In the genomic region with DNA sequence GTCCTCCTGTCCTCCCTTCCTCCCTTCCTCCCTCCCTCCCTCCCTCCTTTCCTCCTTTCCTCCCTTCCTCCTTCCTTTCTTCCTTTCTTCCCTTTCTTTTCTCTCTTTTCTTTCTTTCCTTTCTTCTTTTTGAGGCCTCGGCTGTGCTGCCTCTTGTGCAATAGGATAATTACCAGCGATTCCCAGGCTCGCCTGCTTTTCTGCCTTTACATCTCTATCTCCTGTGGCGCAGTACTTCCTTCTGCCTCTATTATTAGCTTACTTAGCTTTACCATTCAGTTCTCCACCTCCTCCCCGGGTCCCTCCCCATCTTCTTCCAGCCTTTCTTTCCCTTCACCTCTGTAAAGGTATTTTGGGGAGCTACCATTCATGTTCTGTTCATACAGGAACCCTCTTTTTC, we compare ENCODE assay signal across 16 cellular contexts. TPM values are rescaled to one million over a fixed set of nuclear protein-coding genes. Genes with fewer than 3 reads are reported as not detected.
DNase-seq lines count a peak whose midpoint lies in the region; ATAC-seq and TF ChIP-seq lines count a peak whose summit lies in the region.
"Had no signal": no experiment of that assay in that cellular context is flagged by ENCODE, and none has a peak within 500 bp of the region (broad histone marks: within the 10 kb centered on the region; RNA-seq: fewer than 3 reads in every experiment).

No MANE protein-coding gene starts in this region.

- ATAC-seq in T-helper 17 cell: no peak
- no peak for ATAC-seq in upper lobe of left lung (ENCODE audit: low FRiP score in 2 of 2)
- ATAC-seq: Panc1, Right ventricle myocardium inferior had no signal

- H3K4me3 ChIP-seq in upper lobe of left lung: no peak overlapping the region
- H3K4me3 ChIP-seq: BLaER1 had no signal

- TF ChIP-seq POLR2A in upper lobe of left lung (IDR thresholded peaks at IDR 0.05): no peak

- H3K27ac Mint-ChIP-seq in CD14-positive monocyte (peak overlapping the region; percentile 72 to 83 (median 77)), T-helper 17 cell (peak overlapping the region; percentile 67), endothelial cell (ENCODE audit: unreplicated experiment) (no peak overlapping the region)

- DNase-seq in CD14-positive monocyte (ENCODE audit: low spot score) (no peak), KBM-7 (peak; percentile 59), T-helper 17 cell (no peak), endothelial cell (ENCODE audit: low spot score) (no peak), SW 1271 (lab: John Stamatoyannopoulos, UW) (no peak), MV-4-11 (lab: John Stamatoyannopoulos, UW) (no peak), upper lobe of left lung (no peak)
- DNase-seq: NCI-H1048; NCI-H146; NCI-H2081 treated with DMSO at 0.1 percent for 48 hours; NCI-H226; NCI-H526 treated with DMSO at 0.1 percent for 48 hours; NK-92 treated with Interleukin-12 subunit alpha and Interleukin-12 subunit beta, amount 100 ng/mL, for 24 hours had no signal

- H3K9me3 ChIP-seq in T-helper 17 cell (ENCODE audit: control insufficient read depth, low read length, poor library complexity, severe bottlenecking): no peaks in the 10 kb centered on the region
- no peaks in the 10 kb centered on the region for H3K9me3 ChIP-seq in upper lobe of left lung

- TF ChIP-seq EP300 in upper lobe of left lung (IDR thresholded peaks at IDR 0.05): no peak

- intact Hi-C loops in CD14-positive monocyte (cut with micrococcal nuclease): no loop called here

- H3K36me3 ChIP-seq in upper lobe of left lung: no peaks in the 10 kb centered on the region

- peak overlapping the region in 1 of 4 donors; percentile 42 for H3K27ac ChIP-seq in upper lobe of left lung
- H3K27ac ChIP-seq: BLaER1 had no signal

- no peaks in the 10 kb centered on the region for H3K27me3 Mint-ChIP-seq in CD14-positive monocyte (ENCODE audit: low read depth in 3 of 3)
- no peaks in the 10 kb centered on the region for H3K27me3 Mint-ChIP-seq in T-helper 17 cell
- H3K27me3 Mint-ChIP-seq in endothelial cell (ENCODE audit: unreplicated experiment): peaks cover 3% of the 10 kb centered on the region

- H3K36me3 Mint-ChIP-seq in CD14-positive monocyte (peaks cover 13 to 19% of the 10 kb centered on the region in 2 donors), T-helper 17 cell (ENCODE audit: low read depth) (no peaks in the 10 kb centered on the region), endothelial cell (ENCODE audit: low read depth, unreplicated experiment) (peaks cover 34% of the 10 kb centered on the region)

- peaks cover 41 to 48% (median 45%) of the 10 kb centered on the region in 4 donors for H3K4me1 ChIP-seq in upper lobe of left lung

- H3K4me1 Mint-ChIP-seq in CD14-positive monocyte (peaks cover 93% of the 10 kb centered on the region), T-helper 17 cell (peaks cover 62% of the 10 kb centered on the region), endothelial cell (ENCODE audit: unreplicated experiment) (peaks cover 83% of the 10 kb centered on the region)

- no peak for TF ChIP-seq CTCF in CD14-positive monocyte (IDR thresholded peaks at IDR 0.05)
- no peak for TF ChIP-seq CTCF in endothelial cell (IDR thresholded peaks at IDR 0.05; ENCODE audit: unreplicated experiment)
- TF ChIP-seq CTCF in upper lobe of left lung (IDR thresholded peaks at IDR 0.05): no peak

- H3K27me3 ChIP-seq in upper lobe of left lung: no peaks in the 10 kb centered on the region
- H3K27me3 ChIP-seq: BLaER1 had no signal

- in situ Hi-C loops in KBM-7 (cut with MboI; ENCODE audit: low pct_unique_long_range_greater_than_20kb, low sequenced_read_pairs): no loop called here

- 59 to 61% methylated on average over 5 of the region's 5 CpGs for WGBS in upper lobe of left lung, 2 donors

- H3K9me3 Mint-ChIP-seq in CD14-positive monocyte (no peaks in the 10 kb centered on the region), endothelial cell (ENCODE audit: unreplicated experiment) (no peaks in the 10 kb centered on the region)

- H3K4me3 Mint-ChIP-seq in CD14-positive monocyte (peak overlapping the region in 1 of 2 donors; percentile 62), T-helper 17 cell (no peak overlapping the region), endothelial cell (ENCODE audit: unreplicated experiment) (peak overlapping the region; percentile 8)

RNA-seq across cellular contexts. Expression of gene ETV6, which starts 19.9 kb away (rescaled TPM):
- polyA plus RNA-seq in CD14-positive monocyte: 10 to 100 TPM in 1 of 2 donors, 1 to 10 TPM in 1; 6.8 to 11.7 TPM
- 10 to 100 TPM; 57.3 to 60.6 TPM for total RNA-seq in T-helper 17 cell
- total RNA-seq in endothelial cell (ENCODE audit: unreplicated experiment): 98.7 TPM
- 10 to 100 TPM; 22.2 to 93.2 (median 37.5) TPM for total RNA-seq in upper lobe of left lung
